Comparison of ENCODE assay signal across 8 cellular contexts in the genomic region with DNA sequence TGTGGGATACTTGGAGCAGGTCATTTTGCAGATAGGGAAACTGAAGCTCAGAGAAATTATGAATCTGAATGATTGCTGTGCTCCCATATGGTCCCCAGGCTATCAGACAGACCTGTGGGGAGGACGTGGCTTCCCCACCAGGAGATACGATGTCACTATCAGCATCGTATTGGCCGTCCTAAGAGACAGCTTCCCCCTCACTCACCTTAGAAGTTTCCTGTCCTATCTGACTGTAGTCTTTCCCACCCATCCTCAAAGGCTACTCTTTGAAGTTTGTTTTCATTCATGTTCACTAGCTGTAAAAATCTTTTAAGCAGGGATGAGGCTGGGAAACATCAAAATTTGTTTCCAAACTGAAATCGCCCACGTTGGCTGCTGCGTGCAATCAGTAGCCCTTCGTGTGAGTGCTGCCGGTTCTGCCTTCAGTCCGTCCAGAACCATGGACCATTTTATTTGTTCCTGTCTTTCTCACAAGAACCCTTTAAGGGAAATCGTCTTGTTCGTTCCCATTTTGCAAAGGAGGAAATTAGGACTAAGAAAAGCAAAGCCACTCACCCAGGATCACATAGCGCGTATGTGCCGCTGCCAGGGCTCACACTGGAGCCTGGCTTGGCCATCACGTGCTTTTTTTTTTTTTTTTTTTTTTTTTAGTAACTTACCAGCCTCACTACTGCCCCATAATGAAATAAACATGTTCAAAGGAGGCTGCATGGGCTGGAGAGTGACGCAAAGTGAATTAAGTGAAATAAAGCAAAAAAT. TPM values are rescaled to one million over a fixed set of nuclear protein-coding genes. Genes with fewer than 3 reads are reported as not detected.
DNase-seq lines count a peak whose midpoint lies in the region; ATAC-seq, FAIRE-seq and TF ChIP-seq lines count a peak whose summit lies in the region.

No MANE protein-coding gene starts in this region.

- peak overlapping the region; percentile 92 to 99 (median 98) for H3K27ac Mint-ChIP-seq in naive thymus-derived CD4-positive, alpha-beta T cell

- H3K4me2 ChIP-seq in endothelial cell of umbilical vein (ENCODE audit: insufficient read depth, low read length) = peak overlapping the region; percentile 82

- peak; percentile 25 for ATAC-seq in naive thymus-derived CD4-positive, alpha-beta T cell
- no peak for ATAC-seq in HG03039 (IDR thresholded peaks at IDR 0.05; ENCODE audit: unreplicated experiment)

- no peaks in the 10 kb centered on the region for H4K20me1 ChIP-seq in endothelial cell of umbilical vein (replicated peaks; ENCODE audit: control insufficient read depth, extremely low read depth, insufficient read depth, low read length)

- H3K4me3 Mint-ChIP-seq in naive thymus-derived CD4-positive, alpha-beta T cell = peak overlapping the region; percentile 92 to 100 (median 98)

- POLR2A ChIA-PET in endothelial cell of umbilical vein (lab: Charles Lee) = no interaction called here
- POLR2A ChIA-PET in naive thymus-derived CD4-positive, alpha-beta T cell (lab: Charles Lee) = interaction anchor here (0.6 to 6.6 kb wide), 16 partner anchors 8 to 221 kb away, joined by 3 to 127 read pairs (median 6); partner anchors contain the start of genes MORN3, ORAI1 and SETD1B

- CTCF ChIA-PET in endothelial cell of umbilical vein (lab: Charles Lee) = interaction anchor here (4.1 to 5.7 kb wide), 2 partner anchors 29 to 87 kb away, joined by 30 to 38 read pairs; partner anchors contain the start of gene MORN3
- CTCF ChIA-PET in naive thymus-derived CD4-positive, alpha-beta T cell (lab: Charles Lee) = interaction anchor here (0.6 to 1.5 kb wide), 8 partner anchors 8 to 100 kb away, joined by 3 to 11 read pairs (median 4); no protein-coding TSS in a partner anchor

- DNase-seq in DMS53 (lab: John Stamatoyannopoulos, UW) (peak; percentile 50), DMS53 treated with DMSO at 0.1 percent for 48 hours (lab: John Stamatoyannopoulos, UW; ENCODE audit: unreplicated experiment) (no peak), SJCRH30 (peak in 1 of 2 experiments; percentile 41), endothelial cell of umbilical vein (ENCODE audit: low read depth, low spot score) (peak; percentile 21), DMS153 (lab: John Stamatoyannopoulos, UW) (no peak), GDM1 (lab: John Stamatoyannopoulos, UW) (no peak)
- peak in 3 of 9 donors; percentile 10 to 14 (median 11) for DNase-seq in naive thymus-derived CD4-positive, alpha-beta T cell

- H3K9me3 Mint-ChIP-seq in naive thymus-derived CD4-positive, alpha-beta T cell = no peaks in the 10 kb centered on the region

- H3K79me2 ChIP-seq in endothelial cell of umbilical vein (ENCODE audit: control insufficient read depth, insufficient read depth, low read length) = no peaks in the 10 kb centered on the region

- no peaks in the 10 kb centered on the region for H3K9me1 ChIP-seq in endothelial cell of umbilical vein (replicated peaks; ENCODE audit: control insufficient read depth, extremely low read depth, insufficient read depth, low read length)

- no peak for FAIRE-seq in endothelial cell of umbilical vein (lab: Jason Lieb, UNC)

- peak overlapping the region; percentile 9 for H2AFZ ChIP-seq in endothelial cell of umbilical vein (ENCODE audit: low read depth, low read length)

- no peaks in the 10 kb centered on the region for H3K27me3 Mint-ChIP-seq in naive thymus-derived CD4-positive, alpha-beta T cell

- peak overlapping the region; percentile 25 for H3K9ac ChIP-seq in endothelial cell of umbilical vein (replicated peaks; ENCODE audit: extremely low read depth, insufficient read depth, low read length)

- TF ChIP-seq CTCF in endothelial cell of umbilical vein (IDR thresholded peaks at IDR 0.05; ENCODE audit: extremely low read depth in 1 of 2, insufficient read depth in 1 of 2, low read depth in 1 of 2, low read length in 2 of 2) = no peak

- no TSS peak for BruUV-seq in endothelial cell of umbilical vein (replicated peaks; lab: Mats Ljungman, UMichigan)

- no peaks in the 10 kb centered on the region for H3K36me3 ChIP-seq in SJCRH30
- H3K36me3 ChIP-seq in endothelial cell of umbilical vein (ENCODE audit: control insufficient read depth in 2 of 2, extremely low read depth in 1 of 2, insufficient read depth in 2 of 2, low read length in 2 of 2) = no peaks in the 10 kb centered on the region
- H3K36me3 ChIP-seq in naive thymus-derived CD4-positive, alpha-beta T cell (ENCODE audit: control insufficient read depth in 2 of 3, insufficient read depth in 3 of 3, low read length in 3 of 3) = peaks cover 0 to 6% (median 0%) of the 10 kb centered on the region in 3 experiments

- no peak for TF ChIP-seq POLR2A in endothelial cell of umbilical vein (IDR thresholded peaks at IDR 0.05; ENCODE audit: low read depth, low read length)

- H3K9me3 ChIP-seq in SJCRH30 (replicated peaks) (no peaks in the 10 kb centered on the region), endothelial cell of umbilical vein (replicated peaks; ENCODE audit: control insufficient read depth, insufficient read depth, low read length) (no peaks in the 10 kb centered on the region)
- H3K9me3 ChIP-seq in naive thymus-derived CD4-positive, alpha-beta T cell (ENCODE audit: control insufficient read depth in 2 of 3, low read length in 3 of 3) = no peaks in the 10 kb centered on the region

- peaks cover 24 to 61% (median 49%) of the 10 kb centered on the region in 7 donors for H3K4me1 Mint-ChIP-seq in naive thymus-derived CD4-positive, alpha-beta T cell

- H3K27me3 ChIP-seq in SJCRH30 = no peaks in the 10 kb centered on the region
- no peaks in the 10 kb centered on the region for H3K27me3 ChIP-seq in endothelial cell of umbilical vein (ENCODE audit: control insufficient read depth in 2 of 2, insufficient read depth in 2 of 2, low read length in 2 of 2)
- H3K27me3 ChIP-seq in naive thymus-derived CD4-positive, alpha-beta T cell (ENCODE audit: control insufficient read depth in 2 of 2, insufficient read depth in 2 of 2, low read length in 2 of 2) = no peaks in the 10 kb centered on the region

- H3K4me1 ChIP-seq in SJCRH30 (peaks cover 14% of the 10 kb centered on the region), endothelial cell of umbilical vein (ENCODE audit: control insufficient read depth, extremely low read depth, insufficient read depth, low read length) (peaks cover 33% of the 10 kb centered on the region)
- H3K4me1 ChIP-seq in naive thymus-derived CD4-positive, alpha-beta T cell (ENCODE audit: control insufficient read depth in 2 of 2, insufficient read depth in 2 of 2, low read length in 2 of 2) = peaks cover 28 to 30% of the 10 kb centered on the region in 2 donors

- no peak overlapping the region; the same call in 1 of the 2 replicates for H3K27ac ChIP-seq in SJCRH30
- H3K27ac ChIP-seq in endothelial cell of umbilical vein (ENCODE audit: insufficient read depth, low read depth, low read length) = peak overlapping the region; percentile 49
- H3K27ac ChIP-seq in naive thymus-derived CD4-positive, alpha-beta T cell (ENCODE audit: low read depth, low read length) = peak overlapping the region; percentile 91

- peaks cover 0 to 6% (median 0%) of the 10 kb centered on the region in 5 donors for H3K36me3 Mint-ChIP-seq in naive thymus-derived CD4-positive, alpha-beta T cell

- H3K4me3 ChIP-seq in SJCRH30 (peak overlapping the region; percentile 63), endothelial cell of umbilical vein (replicated peaks in 1 of 3; ENCODE audit: insufficient read depth in 1 of 3, low read depth in 1 of 3, low read length in 3 of 3) (no peak overlapping the region)
- peak overlapping the region; percentile 75 for H3K4me3 ChIP-seq in naive thymus-derived CD4-positive, alpha-beta T cell (ENCODE audit: low read length)

- intact Hi-C loops in endothelial cell of umbilical vein (cut with micrococcal nuclease) = loop anchor here (1.0 to 5.0 kb wide), 3 partner anchors 29 to 210 kb away; partner anchors contain the start of gene RHOF
- intact Hi-C loops in naive thymus-derived CD4-positive, alpha-beta T cell (cut with micrococcal nuclease) = loop anchor here (1.0 to 10.0 kb wide), 6 partner anchors 8 to 1393 kb away; partner anchors contain the start of genes DIABLO (in 1 of the 2), OGFOD2 (in 1 of the 2) and SETD1B (in 1 of the 2)

- dilution Hi-C loops in endothelial cell of umbilical vein (cut with MboI; ENCODE audit: extremely low pct_ligation_motif_present, low sequenced_read_pairs) = no loop called here

TF ChIP-seq in endothelial cell of umbilical vein, 7 proteins besides CTCF, POLR2A, EP300 and RAD21 (continues in another document):
- no peak for TF ChIP-seq FOS (IDR thresholded peaks at IDR 0.05; ENCODE audit: borderline replicate concordance, insufficient read depth, low read length)
- TF ChIP-seq GATA2 (IDR thresholded peaks at IDR 0.05; ENCODE audit: insufficient read depth, insufficient read length, low read depth, low read length) = no peak
- TF ChIP-seq JUN (IDR thresholded peaks at IDR 0.05; ENCODE audit: borderline replicate concordance, insufficient read depth, insufficient read length, low read depth) = no peak
- TF ChIP-seq EZH2 (IDR thresholded peaks at IDR 0.05; ENCODE audit: borderline replicate concordance, low read depth, low read length, severe bottlenecking) = no peak

RNA-seq across cellular contexts. Expression of gene KDM2B, which starts 1.0 kb away (rescaled TPM):
- total RNA-seq in SJCRH30 (2014; rRNA removed; shearing (Covaris generic)) = 44.0 and 48.4 TPM in 2 replicates
- 34.3 and 37.3 TPM in 2 replicates for total RNA-seq in endothelial cell of umbilical vein
- polyA plus RNA-seq in endothelial cell of umbilical vein = 26.8 and 31.5 TPM in 2 replicates
- polyA plus RNA-seq in endothelial cell of umbilical vein (2011; cell fraction: cytosol; rRNA removed) = 17.6 and 17.9 TPM in 2 replicates
- polyA plus RNA-seq in endothelial cell of umbilical vein (2011; cell fraction: nucleus; rRNA removed) = 54.2 and 60.1 TPM in 2 replicates
- 26.1 and 28.2 TPM in 2 replicates for polyA plus RNA-seq in endothelial cell of umbilical vein (2012)
- 42.0 and 54.5 TPM in 2 replicates for polyA minus RNA-seq in endothelial cell of umbilical vein
- polyA minus RNA-seq in endothelial cell of umbilical vein (2011; cell fraction: cytosol; rRNA and poly(A)+ RNA removed) = 11.4 TPM
- polyA minus RNA-seq in endothelial cell of umbilical vein (2011; cell fraction: nucleus; rRNA and poly(A)+ RNA removed) = 23.8 and 26.3 TPM in 2 replicates
- 10 to 100 TPM; 66.4 to 91.7 (median 80.7) TPM for total RNA-seq in naive thymus-derived CD4-positive, alpha-beta T cell
- polyA plus RNA-seq in naive thymus-derived CD4-positive, alpha-beta T cell = 10 to 100 TPM; 12.6 to 22.5 TPM

RNA-seq across cellular contexts. Expression of gene ORAI1, which starts 44.5 kb away (rescaled TPM):
- total RNA-seq in SJCRH30 (2014; rRNA removed; shearing (Covaris generic)) = 11.5 and 12.2 TPM in 2 replicates
- total RNA-seq in endothelial cell of umbilical vein = 29.0 and 30.5 TPM in 2 replicates
- polyA plus RNA-seq in endothelial cell of umbilical vein = 65.4 and 104 TPM in 2 replicates
- polyA plus RNA-seq in endothelial cell of umbilical vein (2011; cell fraction: cytosol; rRNA removed) = 35.9 and 44.2 TPM in 2 replicates
- polyA plus RNA-seq in endothelial cell of umbilical vein (2011; cell fraction: nucleus; rRNA removed) = 10.6 and 10.9 TPM in 2 replicates
- 25.6 and 35.9 TPM in 2 replicates for polyA plus RNA-seq in endothelial cell of umbilical vein (2012)
- polyA minus RNA-seq in endothelial cell of umbilical vein = 25.9 and 38.2 TPM in 2 replicates
- polyA minus RNA-seq in endothelial cell of umbilical vein (2011; cell fraction: cytosol; rRNA and poly(A)+ RNA removed) = 54.7 TPM
- 7.0 and 12.5 TPM in 2 replicates for polyA minus RNA-seq in endothelial cell of umbilical vein (2011; cell fraction: nucleus; rRNA and poly(A)+ RNA removed)
- 10 to 100 TPM; 34.4 to 73.5 (median 50.6) TPM for total RNA-seq in naive thymus-derived CD4-positive, alpha-beta T cell
- 100 to 1,000 TPM; 180 to 256 TPM for polyA plus RNA-seq in naive thymus-derived CD4-positive, alpha-beta T cell

Comparison
In these comparisons a context has a peak if more than half of its experiments do, and no peak if none do; other contexts are left out.
1. DNase-seq: peak in DMS53 (single experiment) and endothelial cell of umbilical vein (single experiment); none in DMS53 treated with DMSO at 0.1 percent for 48 hours (single experiment), DMS153 (single experiment) and GDM1 (single experiment).
2. H3K4me3 ChIP-seq: peak in SJCRH30 (single experiment) and naive thymus-derived CD4-positive, alpha-beta T cell (single experiment); none in endothelial cell of umbilical vein (0 of 3).